ENCODE assay signal across 8 cellular contexts in genomic region chr12:55972045-55972843, GRCh38. TPM values are rescaled to one million over a fixed set of nuclear protein-coding genes. Genes with fewer than 3 reads are reported as not detected.
DNase-seq lines count a peak whose midpoint lies in the region; ATAC-seq and TF ChIP-seq lines count a peak whose summit lies in the region.

No MANE protein-coding gene starts in this region.

- H3K27ac ChIP-seq in RWPE2 (ENCODE audit: poor library complexity, severe bottlenecking) (peak overlapping the region; percentile 86), skeletal muscle tissue (ENCODE audit: low read depth, low read length) (peak overlapping the region; percentile 95)

- no peak for TF ChIP-seq CTCF in GM12875 (IDR thresholded peaks at IDR 0.05; ENCODE audit: borderline replicate concordance, insufficient read depth, low read depth, low read length)
- TF ChIP-seq CTCF in RWPE2 (IDR thresholded peaks at IDR 0.05; ENCODE audit: poor library complexity, severe bottlenecking), result no peak
- no peak for TF ChIP-seq CTCF in fibroblast of the aortic adventitia (IDR thresholded peaks at IDR 0.05; ENCODE audit: insufficient read depth, low read length)

- peak overlapping the region; percentile 86 to 94 (median 91) for H3K9ac ChIP-seq in skeletal muscle tissue (ENCODE audit: low read depth in 1 of 3, low read length in 3 of 3)

- no peaks in the 10 kb centered on the region for H3K27me3 ChIP-seq in RWPE2 (ENCODE audit: insufficient read depth, poor library complexity, severe bottlenecking)
- no peaks in the 10 kb centered on the region for H3K27me3 ChIP-seq in skeletal muscle tissue (ENCODE audit: control insufficient read depth in 3 of 3, insufficient read depth in 3 of 3, low read length in 3 of 3)

- ATAC-seq in RWPE2 (ENCODE audit: low read depth) (peak; percentile 12; the same call in 2 of the 3 replicates), GM21423 (IDR thresholded peaks at IDR 0.05; ENCODE audit: unreplicated experiment) (no peak), esophagus mucosa (no peak)

- DNase-seq in RWPE2 (ENCODE audit: low spot score), result no peak
- DNase-seq in fibroblast of the aortic adventitia (ENCODE audit: low read depth), result peak; percentile 79
- DNase-seq in AML-193 (lab: John Stamatoyannopoulos, UW), result no peak
- no peak for DNase-seq in activated CD4-positive, CD25-positive, alpha-beta regulatory T cell treated with anti-CD3 and anti-CD28 coated beads, Interleukin-2, amount 50 U/mL, for 72 hours

- H3K4me1 ChIP-seq in RWPE2 (ENCODE audit: insufficient read depth, poor library complexity, severe bottlenecking) (peaks cover 15% of the 10 kb centered on the region), skeletal muscle tissue (ENCODE audit: control insufficient read depth in 3 of 3, insufficient read depth in 3 of 3, low read length in 3 of 3) (peaks cover 12 to 23% (median 22%) of the 10 kb centered on the region in 3 donors)

- H3K36me3 ChIP-seq in RWPE2 (ENCODE audit: low read depth), result peaks cover 45% of the 10 kb centered on the region
- H3K36me3 ChIP-seq in skeletal muscle tissue (ENCODE audit: control insufficient read depth in 3 of 3, insufficient read depth in 3 of 3, low read length in 3 of 3), result peaks cover 0 to 11% (median 2%) of the 10 kb centered on the region in 3 donors

- no peaks in the 10 kb centered on the region for H3K9me3 ChIP-seq in RWPE2 (ENCODE audit: severe bottlenecking)
- H3K9me3 ChIP-seq in skeletal muscle tissue (ENCODE audit: control insufficient read depth in 3 of 3, low read length in 3 of 3), result no peaks in the 10 kb centered on the region

- H3K4me3 ChIP-seq in GM12875 (ENCODE audit: low read depth, low read length), result peak overlapping the region; percentile 52
- H3K4me3 ChIP-seq in RWPE2 (ENCODE audit: severe bottlenecking), result peak overlapping the region; percentile 33
- H3K4me3 ChIP-seq in fibroblast of the aortic adventitia (ENCODE audit: low read depth, low read length), result peak overlapping the region; percentile 89
- peak overlapping the region; percentile 78 to 93 (median 89) for H3K4me3 ChIP-seq in skeletal muscle tissue (ENCODE audit: low read length in 3 of 3)

RNA-seq across cellular contexts. Expression of gene RAB5B, which starts 1.6 kb away (rescaled TPM):
- total RNA-seq in fibroblast of the aortic adventitia (ENCODE audit: low replicate concordance), result 47.8 and 75.2 TPM in 2 replicates
- total RNA-seq in skeletal muscle tissue, result 34.4 TPM
- total RNA-seq in esophagus mucosa, result 111 TPM

RNA-seq across cellular contexts. Expression of gene CDK2, which starts 5.6 kb away (rescaled TPM):
- total RNA-seq in fibroblast of the aortic adventitia (ENCODE audit: low replicate concordance) (8.5 and 38.5 TPM in 2 replicates), skeletal muscle tissue (9.4 TPM), esophagus mucosa (20.5 TPM)

RNA-seq across cellular contexts. Expression of gene PMEL, which starts 6.4 kb away (rescaled TPM):
- 0.27 and 0.82 TPM in 2 replicates for total RNA-seq in fibroblast of the aortic adventitia (ENCODE audit: low replicate concordance)
- 0.52 TPM for total RNA-seq in skeletal muscle tissue
- total RNA-seq in esophagus mucosa, result 0.52 TPM

RNA-seq across cellular contexts. Expression of gene SUOX, which starts 24.8 kb away (rescaled TPM):
- total RNA-seq in fibroblast of the aortic adventitia (ENCODE audit: low replicate concordance) (20.4 and 40.4 TPM in 2 replicates), skeletal muscle tissue (7.8 TPM), esophagus mucosa (16.0 TPM)

RNA-seq across cellular contexts. Expression of gene DGKA, which starts 41.3 kb away (rescaled TPM):
- total RNA-seq in fibroblast of the aortic adventitia (ENCODE audit: low replicate concordance) (50.6 and 62.1 TPM in 2 replicates), skeletal muscle tissue (6.8 TPM), esophagus mucosa (170 TPM)

Comparison
In these comparisons a context has a peak if more than half of its experiments do, and no peak if none do; other contexts are left out.
1. H3K4me3 ChIP-seq: peak in every context shown above with its lines; median percentile 89 in fibroblast of the aortic adventitia; 89 in skeletal muscle tissue; 52 in GM12875; 33 in RWPE2.